ENCODE assay signal across 18 cellular contexts in the genomic region with DNA sequence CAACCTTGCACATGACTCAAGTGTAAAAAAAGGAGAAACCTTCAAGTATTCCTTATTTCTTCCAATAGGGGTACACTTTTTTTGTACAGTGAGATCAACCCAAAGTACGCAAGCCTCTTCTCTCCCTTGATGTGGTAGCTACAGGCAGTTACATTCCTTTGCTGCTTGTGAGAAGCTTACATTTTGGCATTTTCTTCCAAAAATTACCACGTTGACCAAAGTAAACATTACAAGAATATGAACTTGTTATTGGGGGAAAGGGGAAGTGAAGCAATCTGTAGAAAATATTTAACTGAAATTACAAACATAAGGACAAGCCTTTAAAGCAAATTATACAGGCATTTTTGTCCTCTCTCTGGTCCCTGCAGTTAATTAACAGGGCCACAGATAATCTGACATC.
"Had no signal": no experiment of that assay in that cellular context is flagged by ENCODE, and none has a peak within 500 bp of the region (broad histone marks: within the 10 kb centered on the region; RNA-seq: fewer than 3 reads in every experiment).

No MANE protein-coding gene starts in this region.

- H3K27me3 ChIP-seq: heart left ventricle, pancreas, testis had no signal

- DNase-seq: activated CD4-positive, alpha-beta T cell treated with anti-CD3 and anti-CD28 coated beads for 4 hours; activated CD8-positive, alpha-beta memory T cell treated with anti-CD3 and anti-CD28 coated beads, Interleukin-2, amount 50 U/mL, for 4 hours; activated CD8-positive, alpha-beta T cell treated with anti-CD3 and anti-CD28 coated beads for 36 hours; activated naive CD8-positive, alpha-beta T cell treated with anti-CD3 and anti-CD28 coated beads, Interleukin-2, amount 50 U/mL, for 24 hours; activated T-cell treated with anti-CD3 and anti-CD28 coated beads, Interleukin-2, amount 50 U/mL, for 72 hours; caudate nucleus; cortex of kidney; effector memory CD8-positive, alpha-beta T cell; foreskin melanocyte; heart left ventricle; islet precursor cell; left ventricle myocardium inferior; mesendoderm; pancreas; stimulated activated CD4-positive, alpha-beta T cell treated with anti-CD3 and anti-CD28 coated beads, Interleukin-4, amount 100 ng/mL, for 1 hour; stimulated activated CD8-positive, alpha-beta memory T cell treated with anti-CD3 and anti-CD28 coated beads, Interleukin-4, amount 100 ng/mL, for 48 hours; stimulated activated naive CD8-positive, alpha-beta T cell treated with anti-CD3 and anti-CD28 coated beads, Interleukin-15, amount 100 ng/mL, for 72 hours; testis had no signal

- H3K27ac ChIP-seq: heart left ventricle, left ventricle myocardium inferior, pancreas, testis had no signal

- H3K4me3 ChIP-seq: heart left ventricle, left ventricle myocardium inferior, pancreas, testis had no signal

- H3K4me1 ChIP-seq: pancreas, testis had no signal
